23 cellular contexts compared by ENCODE assay signal in genomic region chr3:153967260-153967659, GRCh38.
DNase-seq lines count a peak whose midpoint lies in the region; ATAC-seq, FAIRE-seq and TF ChIP-seq lines count a peak whose summit lies in the region.
"Had no signal": no experiment of that assay in that cellular context is flagged by ENCODE, and none has a peak within 500 bp of the region (broad histone marks: within the 10 kb centered on the region; RNA-seq: fewer than 3 reads in every experiment).

No MANE protein-coding gene starts in this region.

- peaks cover 9% of the 10 kb centered on the region for H3K27me3 Mint-ChIP-seq in activated CD4-positive, alpha-beta T cell treated with anti-CD3 and anti-CD28 coated beads for 36 hours
- peaks cover 9% of the 10 kb centered on the region for H3K27me3 Mint-ChIP-seq in activated CD4-positive, alpha-beta T cell treated with anti-CD3 and anti-CD28 coated beads, Interleukin-2, amount 10 ng/mL, durations not matched to agents 7 days and 5 days
- H3K27me3 Mint-ChIP-seq: brain had no signal

- H3K27me3 ChIP-seq in prostate gland (replicated peaks; ENCODE audit: insufficient read depth) = no peaks in the 10 kb centered on the region
- H3K27me3 ChIP-seq: transverse colon had no signal

- no peak overlapping the region for H3K27ac ChIP-seq in prostate gland
- H3K27ac ChIP-seq: parathyroid adenoma, transverse colon had no signal

- TF ChIP-seq POLR2A in prostate gland (IDR thresholded peaks at IDR 0.05) = no peak

- H3K27ac Mint-ChIP-seq in activated CD4-positive, alpha-beta T cell treated with anti-CD3 and anti-CD28 coated beads for 36 hours = no peak overlapping the region
- no peak overlapping the region for H3K27ac Mint-ChIP-seq in activated CD4-positive, alpha-beta T cell treated with anti-CD3 and anti-CD28 coated beads, Interleukin-2, amount 10 ng/mL, durations not matched to agents 7 days and 5 days
- H3K27ac Mint-ChIP-seq: activated naive CD8-positive, alpha-beta T cell treated with anti-CD3 and anti-CD28 coated beads, Interleukin-2, amount 10 ng/mL, durations not matched to agents 7 days and 5 days; activated T-helper 2 cell treated with anti-CD3 and anti-CD28 coated beads, Interferon-gamma antibody, Interleukin-2, Interleukin-4, amounts not matched to agents 10 μg/mL and 5 μg/mL and 100 μg/mL, durations not matched to agents 14 hours and 24 hours and 36 hours; brain; naive thymus-derived CD4-positive, alpha-beta T cell had no signal

- no peaks in the 10 kb centered on the region for H3K9me3 Mint-ChIP-seq in activated CD4-positive, alpha-beta T cell treated with anti-CD3 and anti-CD28 coated beads for 36 hours (ENCODE audit: low read depth)
- H3K9me3 Mint-ChIP-seq in activated CD4-positive, alpha-beta T cell treated with anti-CD3 and anti-CD28 coated beads, Interleukin-2, amount 10 ng/mL, durations not matched to agents 7 days and 5 days = no peaks in the 10 kb centered on the region
- H3K9me3 Mint-ChIP-seq: activated T-helper 2 cell treated with anti-CD3 and anti-CD28 coated beads, Interferon-gamma antibody, Interleukin-2, Interleukin-4, amounts not matched to agents 10 μg/mL and 5 μg/mL and 100 μg/mL, durations not matched to agents 14 hours and 24 hours and 36 hours had no signal

- H3K36me3 ChIP-seq in prostate gland = no peaks in the 10 kb centered on the region
- H3K36me3 ChIP-seq: transverse colon had no signal

- CTCF ChIA-PET in activated CD4-positive, alpha-beta T cell treated with anti-CD3 and anti-CD28 coated beads for 36 hours (lab: Charles Lee) = interaction anchor here (1.3 kb wide), 1 partner anchor 21 kb away, joined by 3 read pairs; no protein-coding TSS in a partner anchor
- CTCF ChIA-PET in activated CD4-positive, alpha-beta T cell treated with anti-CD3 and anti-CD28 coated beads, Interleukin-2, amount 10 ng/mL, durations not matched to agents 7 days and 5 days (lab: Charles Lee) = no interaction called here

- H3K36me3 Mint-ChIP-seq in activated CD4-positive, alpha-beta T cell treated with anti-CD3 and anti-CD28 coated beads for 36 hours (ENCODE audit: low read depth) = no peaks in the 10 kb centered on the region
- H3K36me3 Mint-ChIP-seq in activated CD4-positive, alpha-beta T cell treated with anti-CD3 and anti-CD28 coated beads, Interleukin-2, amount 10 ng/mL, durations not matched to agents 7 days and 5 days (ENCODE audit: low read depth) = no peaks in the 10 kb centered on the region
- H3K36me3 Mint-ChIP-seq: activated naive CD8-positive, alpha-beta T cell treated with anti-CD3 and anti-CD28 coated beads, Interleukin-2, amount 10 ng/mL, durations not matched to agents 7 days and 5 days; brain; naive thymus-derived CD4-positive, alpha-beta T cell had no signal

- no peak overlapping the region for H3K4me3 ChIP-seq in prostate gland
- H3K4me3 ChIP-seq: transverse colon had no signal

- WGBS in prostate gland = 82% methylated on average over 2 of the region's 2 CpGs

- no peak overlapping the region for H3K4me3 Mint-ChIP-seq in activated CD4-positive, alpha-beta T cell treated with anti-CD3 and anti-CD28 coated beads for 36 hours
- no peak overlapping the region for H3K4me3 Mint-ChIP-seq in activated CD4-positive, alpha-beta T cell treated with anti-CD3 and anti-CD28 coated beads, Interleukin-2, amount 10 ng/mL, durations not matched to agents 7 days and 5 days
- H3K4me3 Mint-ChIP-seq: activated naive CD8-positive, alpha-beta T cell treated with anti-CD3 and anti-CD28 coated beads, Interleukin-2, amount 10 ng/mL, durations not matched to agents 7 days and 5 days; brain; naive thymus-derived CD4-positive, alpha-beta T cell had no signal

- DNase-seq in activated CD4-positive, alpha-beta T cell treated with anti-CD3 and anti-CD28 coated beads for 36 hours = no peak
- no peak for DNase-seq in activated CD4-positive, alpha-beta T cell treated with anti-CD3 and anti-CD28 coated beads, Interleukin-2, amount 10 ng/mL, durations not matched to agents 7 days and 5 days
- peak; percentile 32 for DNase-seq in RCC 7860 (ENCODE audit: low spot score)
- peak; percentile 11 for DNase-seq in urothelium cell line (ENCODE audit: low spot score)
- no peak for DNase-seq in prostate gland (ENCODE audit: low spot score)
- no peak for DNase-seq in activated CD4-positive, alpha-beta T cell treated with anti-CD3 and anti-CD28 coated beads, Interleukin-2, amount 50 U/mL, for 1 hour
- no peak for DNase-seq in cortex of kidney (lab: John Stamatoyannopoulos, UW)
- DNase-seq: 8988T; activated CD4-positive, alpha-beta T cell treated with anti-CD3 and anti-CD28 coated beads for 1 hour; activated naive CD8-positive, alpha-beta T cell treated with anti-CD3 and anti-CD28 coated beads, Interleukin-2, amount 10 ng/mL, durations not matched to agents 7 days and 5 days; Calu3; GOT3; left colon; naive thymus-derived CD4-positive, alpha-beta T cell; NCI-H1417; NCI-H510A; stimulated activated CD4-positive, alpha-beta T cell treated with anti-CD3 and anti-CD28 coated beads, Interleukin-2, amount 100 ng/mL, for 24 hours; stimulated activated naive CD4-positive, alpha-beta T cell treated with Interleukin-2 at 50 U/mL for 16 hours; transverse colon had no signal

- no peak for TF ChIP-seq CTCF in prostate gland (IDR thresholded peaks at IDR 0.05)

- peak; percentile 23 for ATAC-seq in activated CD4-positive, alpha-beta T cell treated with anti-CD3 and anti-CD28 coated beads for 36 hours
- ATAC-seq in HG02852 (IDR thresholded peaks at IDR 0.05; ENCODE audit: unreplicated experiment) = peak; percentile 54
- ATAC-seq: left colon; naive thymus-derived CD4-positive, alpha-beta T cell had no signal

- POLR2A ChIA-PET in activated CD4-positive, alpha-beta T cell treated with anti-CD3 and anti-CD28 coated beads for 36 hours (lab: Charles Lee) = no interaction called here
- POLR2A ChIA-PET in activated CD4-positive, alpha-beta T cell treated with anti-CD3 and anti-CD28 coated beads, Interleukin-2, amount 10 ng/mL, durations not matched to agents 7 days and 5 days (lab: Charles Lee) = no interaction called here

- H3K9me3 ChIP-seq in prostate gland = no peaks in the 10 kb centered on the region
- H3K9me3 ChIP-seq: transverse colon had no signal

- H3K4me1 ChIP-seq in prostate gland (replicated peaks) = no peaks in the 10 kb centered on the region
- H3K4me1 ChIP-seq: parathyroid adenoma, transverse colon had no signal

- H3K4me1 Mint-ChIP-seq in activated CD4-positive, alpha-beta T cell treated with anti-CD3 and anti-CD28 coated beads for 36 hours = peaks cover 3% of the 10 kb centered on the region
- H3K4me1 Mint-ChIP-seq in activated CD4-positive, alpha-beta T cell treated with anti-CD3 and anti-CD28 coated beads, Interleukin-2, amount 10 ng/mL, durations not matched to agents 7 days and 5 days = no peaks in the 10 kb centered on the region
- H3K4me1 Mint-ChIP-seq: activated naive CD8-positive, alpha-beta T cell treated with anti-CD3 and anti-CD28 coated beads, Interleukin-2, amount 10 ng/mL, durations not matched to agents 7 days and 5 days; naive thymus-derived CD4-positive, alpha-beta T cell had no signal

- intact Hi-C loops in activated CD4-positive, alpha-beta T cell treated with anti-CD3 and anti-CD28 coated beads for 36 hours (cut with DNase I, micrococcal nuclease) = no loop called here
- intact Hi-C loops in prostate gland (cut with DNase I) = no loop called here

- FAIRE-seq in RCC 7860 (lab: Jason Lieb, UNC) = no peak
- no peak for FAIRE-seq in urothelium cell line (lab: Jason Lieb, UNC)

Comparison
In these comparisons a context has a peak if more than half of its experiments do, and no peak if none do; other contexts are left out.
1. DNase-seq: peak in RCC 7860 (single experiment) and urothelium cell line (single experiment); none in activated CD4-positive, alpha-beta T cell treated with anti-CD3 and anti-CD28 coated beads for 36 hours (single experiment), activated CD4-positive, alpha-beta T cell treated with anti-CD3 and anti-CD28 coated beads, Interleukin-2, amount 10 ng/mL, durations not matched to agents 7 days and 5 days (single experiment), prostate gland (single experiment), activated CD4-positive, alpha-beta T cell treated with anti-CD3 and anti-CD28 coated beads, Interleukin-2, amount 50 U/mL, for 1 hour (single experiment) and cortex of kidney (single experiment).